In the genomic region with DNA sequence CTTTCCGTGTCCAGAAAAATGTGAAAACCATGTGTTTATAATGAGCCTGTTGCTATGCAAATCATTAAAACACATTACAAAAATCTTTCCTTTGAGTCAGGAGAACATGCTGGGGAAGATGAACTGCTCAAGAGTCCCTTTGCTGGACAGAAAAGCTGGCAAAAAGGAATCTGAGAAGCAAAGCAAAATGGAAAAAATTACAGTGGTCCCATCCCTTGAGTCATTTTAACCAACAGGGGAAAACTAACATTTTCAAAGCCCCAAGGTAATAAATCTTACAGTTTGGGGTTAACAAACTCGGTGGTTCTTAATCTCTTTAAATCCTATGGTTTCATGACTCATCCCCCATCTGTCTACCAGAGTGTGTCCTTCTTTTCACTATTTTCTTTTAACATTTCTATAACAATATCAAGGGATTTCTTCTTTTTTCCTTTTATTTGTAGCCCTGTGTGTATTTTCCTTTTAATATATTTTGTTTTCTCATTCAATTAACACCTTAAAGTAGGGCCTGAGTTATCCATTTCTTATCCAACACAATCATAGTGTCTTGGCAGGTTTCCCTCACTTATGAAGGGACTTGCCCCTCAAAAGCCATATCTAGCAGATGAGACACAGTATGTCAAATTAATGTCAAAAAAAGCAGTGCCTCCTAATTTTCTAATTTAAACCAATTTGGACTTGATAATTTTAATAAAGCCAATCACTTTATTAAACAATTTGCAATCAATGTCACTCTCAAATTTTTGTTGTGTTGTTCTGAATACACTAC, we compare ENCODE assay signal across 1 cellular context.
A peak's percentile ranks its signal among the peaks of the same experiment; 100 is the strongest.
TF ChIP-seq lines count a peak whose summit lies in the region.

No MANE protein-coding gene starts in this region.

TF ChIP-seq in HCT116, 20 proteins besides CTCF, POLR2A, EP300 and RAD21 (continued from another document):
- TF ChIP-seq, protein P1, sequence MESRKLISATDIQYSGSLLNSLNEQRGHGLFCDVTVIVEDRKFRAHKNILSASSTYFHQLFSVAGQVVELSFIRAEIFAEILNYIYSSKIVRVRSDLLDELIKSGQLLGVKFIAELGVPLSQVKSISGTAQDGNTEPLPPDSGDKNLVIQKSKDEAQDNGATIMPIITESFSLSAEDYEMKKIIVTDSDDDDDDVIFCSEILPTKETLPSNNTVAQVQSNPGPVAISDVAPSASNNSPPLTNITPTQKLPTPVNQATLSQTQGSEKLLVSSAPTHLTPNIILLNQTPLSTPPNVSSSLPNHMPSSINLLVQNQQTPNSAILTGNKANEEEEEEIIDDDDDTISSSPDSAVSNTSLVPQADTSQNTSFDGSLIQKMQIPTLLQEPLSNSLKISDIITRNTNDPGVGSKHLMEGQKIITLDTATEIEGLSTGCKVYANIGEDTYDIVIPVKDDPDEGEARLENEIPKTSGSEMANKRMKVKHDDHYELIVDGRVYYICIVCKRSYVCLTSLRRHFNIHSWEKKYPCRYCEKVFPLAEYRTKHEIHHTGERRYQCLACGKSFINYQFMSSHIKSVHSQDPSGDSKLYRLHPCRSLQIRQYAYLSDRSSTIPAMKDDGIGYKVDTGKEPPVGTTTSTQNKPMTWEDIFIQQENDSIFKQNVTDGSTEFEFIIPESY (IDR thresholded peaks at IDR 0.05; ENCODE audit: extremely low read depth, insufficient replicate concordance, low read length), result no peak
- no peak for TF ChIP-seq ELF1 (IDR thresholded peaks at IDR 0.05; ENCODE audit: borderline replicate concordance, low read depth)
- peak; percentile 91 for TF ChIP-seq FOSL1 (IDR thresholded peaks at IDR 0.05; ENCODE audit: low read depth)
